ENCODE assay signal across 19 cellular contexts in the genomic region with DNA sequence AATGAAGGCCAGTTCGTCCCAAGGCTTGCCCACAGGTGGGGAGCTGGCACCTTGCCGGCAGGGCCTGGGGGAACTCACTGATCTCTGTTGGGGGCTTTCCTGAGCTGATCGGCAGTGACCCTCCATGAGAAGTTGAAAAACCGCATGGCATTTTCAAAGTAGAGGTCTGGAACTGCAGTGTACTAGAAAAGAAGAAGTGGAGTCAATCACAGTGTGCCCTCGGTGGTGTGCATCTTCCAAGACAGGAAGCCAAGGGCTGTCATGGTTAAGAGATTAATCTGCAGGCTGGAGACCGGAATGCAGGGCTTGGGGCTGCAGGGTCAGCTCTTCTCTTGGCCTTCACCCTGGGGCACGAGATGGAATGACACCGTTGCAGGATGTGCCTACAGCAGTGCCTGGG. TPM values are rescaled to one million over a fixed set of nuclear protein-coding genes. Genes with fewer than 3 reads are reported as not detected.
DNase-seq lines count a peak whose midpoint lies in the region; ATAC-seq and TF ChIP-seq lines count a peak whose summit lies in the region.
"Had no signal": no experiment of that assay in that cellular context is flagged by ENCODE, and none has a peak within 500 bp of the region (broad histone marks: within the 10 kb centered on the region; RNA-seq: fewer than 3 reads in every experiment).

No MANE protein-coding gene starts in this region.

- H3K9me3 ChIP-seq in PC-3 (ENCODE audit: low read length): no peaks in the 10 kb centered on the region
- H3K9me3 ChIP-seq: BE2C had no signal

- TF ChIP-seq CTCF in PC-3 (conservative IDR thresholded peaks at IDR 0.05; ENCODE audit: low read depth, low read length): no peak

- intact Hi-C loops in PC-3 (cut with micrococcal nuclease): loop anchor here (5.0 to 10.0 kb wide), 2 partner anchors 261 to 424 kb away; no protein-coding TSS in a partner anchor

- no peak overlapping the region for H2AFZ ChIP-seq in PC-3 (ENCODE audit: low read length)

- DNase-seq in activated naive CD8-positive, alpha-beta T cell treated with anti-CD3 and anti-CD28 coated beads for 36 hours: no peak
- DNase-seq in PC-3: no peak
- no peak for DNase-seq in activated naive CD8-positive, alpha-beta T cell treated with anti-CD3 and anti-CD28 coated beads, Interleukin-2, amount 50 U/mL, for 24 hours
- no peak for DNase-seq in iPS-NIHi7 (ENCODE audit: extremely low spot score)
- no peak for DNase-seq in activated CD4-positive, CD25-positive, alpha-beta regulatory T cell treated with anti-CD3 and anti-CD28 coated beads, Interleukin-2, amount 50 U/mL, for 72 hours
- DNase-seq: ACHN; BE2C; CD8-positive, alpha-beta T cell; DMS 273 treated with DMSO at 0.1 percent for 48 hours; Karpas-422; NCI-H1417; NCI-H2029; NCI-H2171 treated with DMSO at 0.1 percent for 48 hours; NCI-H82; OCI-M1 had no signal

- peak overlapping the region; percentile 59 for H3K27ac ChIP-seq in PC-3 (ENCODE audit: low read length)
- H3K27ac ChIP-seq: SK-N-MC had no signal

- H3K79me2 ChIP-seq in PC-3 (ENCODE audit: low read length): peaks cover 16% of the 10 kb centered on the region

- BruUV-seq in PC-3 (replicated peaks; lab: Mats Ljungman, UMichigan): no TSS peak

- peaks cover 27% of the 10 kb centered on the region for H3K36me3 ChIP-seq in PC-3 (ENCODE audit: low read depth, low read length)

- H3K27me3 Mint-ChIP-seq in activated naive CD8-positive, alpha-beta T cell: no peaks in the 10 kb centered on the region
- no peaks in the 10 kb centered on the region for H3K27me3 Mint-ChIP-seq in activated naive CD8-positive, alpha-beta T cell treated with anti-CD3 and anti-CD28 coated beads for 36 hours
- no peaks in the 10 kb centered on the region for H3K27me3 Mint-ChIP-seq in activated naive CD8-positive, alpha-beta T cell treated with anti-CD3 and anti-CD28 coated beads, Interleukin-2, amount 50 U/mL, for 24 hours
- H3K27me3 Mint-ChIP-seq in stimulated activated memory B cell treated with anti-CD40 and anti-IgM and Interleukin-4, amounts not matched to agents 10 μg/mL and 1 μg/mL and 100 μg/mL, for 72 hours: no peaks in the 10 kb centered on the region

- POLR2A ChIA-PET in PC-3 (lab: Charles Lee; ENCODE audit: unreplicated experiment): no interaction called here

- H3K4me1 Mint-ChIP-seq in activated naive CD8-positive, alpha-beta T cell (ENCODE audit: low read depth): no peaks in the 10 kb centered on the region
- H3K4me1 Mint-ChIP-seq in activated naive CD8-positive, alpha-beta T cell treated with anti-CD3 and anti-CD28 coated beads for 36 hours: peaks cover 4% of the 10 kb centered on the region
- no peaks in the 10 kb centered on the region for H3K4me1 Mint-ChIP-seq in activated naive CD8-positive, alpha-beta T cell treated with anti-CD3 and anti-CD28 coated beads, Interleukin-2, amount 50 U/mL, for 24 hours
- H3K4me1 Mint-ChIP-seq in stimulated activated memory B cell treated with anti-CD40 and anti-IgM and Interleukin-4, amounts not matched to agents 10 μg/mL and 1 μg/mL and 100 μg/mL, for 72 hours: peaks cover 5% of the 10 kb centered on the region

- H3K27me3 ChIP-seq in PC-3 (ENCODE audit: low read length): no peaks in the 10 kb centered on the region
- H3K27me3 ChIP-seq: BE2C had no signal

- H3K4me1 ChIP-seq in PC-3 (ENCODE audit: insufficient read depth, low read length): peaks cover 53% of the 10 kb centered on the region
- H3K4me1 ChIP-seq: BE2C had no signal

- H3K9me2 ChIP-seq in PC-3 (replicated peaks; ENCODE audit: low read length): no peaks in the 10 kb centered on the region

- peaks cover 8% of the 10 kb centered on the region for H3K36me3 Mint-ChIP-seq in activated naive CD8-positive, alpha-beta T cell
- peaks cover 14% of the 10 kb centered on the region for H3K36me3 Mint-ChIP-seq in activated naive CD8-positive, alpha-beta T cell treated with anti-CD3 and anti-CD28 coated beads for 36 hours
- peaks cover 48% of the 10 kb centered on the region for H3K36me3 Mint-ChIP-seq in activated naive CD8-positive, alpha-beta T cell treated with anti-CD3 and anti-CD28 coated beads, Interleukin-2, amount 50 U/mL, for 24 hours (ENCODE audit: low read depth)
- H3K36me3 Mint-ChIP-seq in stimulated activated memory B cell treated with anti-CD40 and anti-IgM and Interleukin-4, amounts not matched to agents 10 μg/mL and 1 μg/mL and 100 μg/mL, for 72 hours: peaks cover 64% of the 10 kb centered on the region

- no peak overlapping the region for H3K4me3 ChIP-seq in PC-3 (ENCODE audit: low read length)
- H3K4me3 ChIP-seq: SK-N-MC had no signal

- H3K9ac ChIP-seq in PC-3 (ENCODE audit: low read length): no peak overlapping the region

- H3K27ac Mint-ChIP-seq in activated naive CD8-positive, alpha-beta T cell: peak overlapping the region; percentile 42
- no peak overlapping the region for H3K27ac Mint-ChIP-seq in activated naive CD8-positive, alpha-beta T cell treated with anti-CD3 and anti-CD28 coated beads for 36 hours
- peak overlapping the region; percentile 64 for H3K27ac Mint-ChIP-seq in activated naive CD8-positive, alpha-beta T cell treated with anti-CD3 and anti-CD28 coated beads, Interleukin-2, amount 50 U/mL, for 24 hours
- H3K27ac Mint-ChIP-seq in stimulated activated memory B cell treated with anti-CD40 and anti-IgM and Interleukin-4, amounts not matched to agents 10 μg/mL and 1 μg/mL and 100 μg/mL, for 72 hours: peak overlapping the region; percentile 60
- H3K27ac Mint-ChIP-seq: CD8-positive, alpha-beta T cell had no signal

- CTCF ChIA-PET in PC-3 (lab: Charles Lee): interaction anchor here (1.1 kb wide), 1 partner anchor 137 kb away, joined by 4 read pairs; no protein-coding TSS in a partner anchor

- H3F3A ChIP-seq in PC-3 (ENCODE audit: low read length, unreplicated experiment): no peaks in the 10 kb centered on the region

- ATAC-seq in PC-3 (no peak), HG02798 (IDR thresholded peaks at IDR 0.05; ENCODE audit: poor library complexity, unreplicated experiment) (no peak)
- no peak for ATAC-seq in activated naive CD8-positive, alpha-beta T cell treated with anti-CD3 and anti-CD28 coated beads, Interleukin-2, amount 50 U/mL, for 24 hours
- ATAC-seq in stimulated activated memory B cell treated with anti-CD40 and anti-IgM and Interleukin-4, amounts not matched to agents 10 μg/mL and 1 μg/mL and 100 μg/mL, for 72 hours: peak; percentile 20
- ATAC-seq: CD8-positive, alpha-beta T cell had no signal

- no peak overlapping the region for H3K4me2 ChIP-seq in PC-3 (ENCODE audit: low read length)

- no peaks in the 10 kb centered on the region for H4K20me1 ChIP-seq in PC-3 (ENCODE audit: low read length)

- no peaks in the 10 kb centered on the region for H3K9me3 Mint-ChIP-seq in activated naive CD8-positive, alpha-beta T cell (ENCODE audit: low read depth)
- H3K9me3 Mint-ChIP-seq in activated naive CD8-positive, alpha-beta T cell treated with anti-CD3 and anti-CD28 coated beads for 36 hours: no peaks in the 10 kb centered on the region
- H3K9me3 Mint-ChIP-seq in activated naive CD8-positive, alpha-beta T cell treated with anti-CD3 and anti-CD28 coated beads, Interleukin-2, amount 50 U/mL, for 24 hours: no peaks in the 10 kb centered on the region
- H3K9me3 Mint-ChIP-seq in stimulated activated memory B cell treated with anti-CD40 and anti-IgM and Interleukin-4, amounts not matched to agents 10 μg/mL and 1 μg/mL and 100 μg/mL, for 72 hours: no peaks in the 10 kb centered on the region
- H3K9me3 Mint-ChIP-seq: CD8-positive, alpha-beta T cell had no signal

- no peak overlapping the region for H3K4me3 Mint-ChIP-seq in activated naive CD8-positive, alpha-beta T cell
- H3K4me3 Mint-ChIP-seq in activated naive CD8-positive, alpha-beta T cell treated with anti-CD3 and anti-CD28 coated beads for 36 hours: no peak overlapping the region
- H3K4me3 Mint-ChIP-seq in activated naive CD8-positive, alpha-beta T cell treated with anti-CD3 and anti-CD28 coated beads, Interleukin-2, amount 50 U/mL, for 24 hours: no peak overlapping the region
- H3K4me3 Mint-ChIP-seq in stimulated activated memory B cell treated with anti-CD40 and anti-IgM and Interleukin-4, amounts not matched to agents 10 μg/mL and 1 μg/mL and 100 μg/mL, for 72 hours: no peak overlapping the region
- H3K4me3 Mint-ChIP-seq: CD8-positive, alpha-beta T cell had no signal

RNA-seq across cellular contexts. Expression of a gene that starts 56.8 kb away (rescaled TPM):
- total RNA-seq in activated naive CD8-positive, alpha-beta T cell treated with anti-CD3 and anti-CD28 coated beads for 36 hours: 100 to 1,000 TPM in 1 of 2 experiments, 10 to 100 TPM in 1; 95.6 to 101 TPM
- total RNA-seq in PC-3 (2014; rRNA removed): 86.8 and 110 TPM in 2 replicates

RNA-seq across cellular contexts. Expression of a gene that starts 56.8 kb away (rescaled TPM):
- total RNA-seq in activated naive CD8-positive, alpha-beta T cell treated with anti-CD3 and anti-CD28 coated beads for 36 hours: 10 to 100 TPM; 51.1 to 55.9 TPM
- total RNA-seq in PC-3 (2014; rRNA removed): 16.9 and 25.0 TPM in 2 replicates
